ENCODE assay signal across 8 cellular contexts in genomic region chr17:44794699-44795413, GRCh38. TPM values are rescaled to one million over a fixed set of nuclear protein-coding genes. Genes with fewer than 3 reads are reported as not detected.
DNase-seq lines count a peak whose midpoint lies in the region; ATAC-seq and TF ChIP-seq lines count a peak whose summit lies in the region.

No MANE protein-coding gene starts in this region.

- TF ChIP-seq CTCF in fibroblast of the aortic adventitia (IDR thresholded peaks at IDR 0.05; ENCODE audit: insufficient read depth, low read length) (no peak), GM13976 (IDR thresholded peaks at IDR 0.05; ENCODE audit: borderline replicate concordance, control extremely low read depth, extremely low read depth, insufficient read depth, missing control alignments) (no peak)

- DNase-seq in GM03348 (ENCODE audit: low spot score) (peak; percentile 59), SIG-M5 treated with dmso at 0.1 percent for 504 hours (lab: John Stamatoyannopoulos, UW; ENCODE audit: unreplicated experiment) (peak; percentile 83), fibroblast of the aortic adventitia (ENCODE audit: low read depth) (peak; percentile 74), pulmonary artery endothelial cell (ENCODE audit: low read depth, low spot score) (peak; percentile 64), NCI-H1092 treated with DMSO at 0.1 percent for 48 hours (lab: John Stamatoyannopoulos, UW) (no peak), GM13976 (ENCODE audit: low spot score) (no peak)
- DNase-seq in stimulated activated CD4-positive, alpha-beta T cell treated with anti-CD3 and anti-CD28 coated beads, Interleukin-2, amount 100 ng/mL, for 24 hours = no peak

- ATAC-seq in HG02588 (IDR thresholded peaks at IDR 0.05; ENCODE audit: unreplicated experiment) = no peak

- in situ Hi-C loops in GM13976 (cut with MboI; ENCODE audit: low sequenced_read_pairs, unreplicated experiment) = no loop called here

- no peak overlapping the region for H3K4me3 ChIP-seq in fibroblast of the aortic adventitia (ENCODE audit: low read depth, low read length)

RNA-seq across cellular contexts. Expression of gene GJC1, which starts 35.2 kb away (rescaled TPM):
- total RNA-seq in fibroblast of the aortic adventitia (ENCODE audit: low replicate concordance) (4.5 and 21.1 TPM in 2 replicates), pulmonary artery endothelial cell (5.4 and 14.1 TPM in 2 replicates)

RNA-seq across cellular contexts. Expression of gene ADAM11, which starts 36.1 kb away (rescaled TPM):
- total RNA-seq in fibroblast of the aortic adventitia (ENCODE audit: low replicate concordance) (0.36 and 1.9 TPM in 2 replicates), pulmonary artery endothelial cell (0.07 and 0.25 TPM in 2 replicates)

RNA-seq across cellular contexts. Expression of gene HIGD1B, which starts 52.8 kb away (rescaled TPM):
- total RNA-seq in fibroblast of the aortic adventitia (ENCODE audit: low replicate concordance) (not detected in 2 replicates), pulmonary artery endothelial cell (not detected in 2 replicates)

Comparison
In these comparisons a context has a peak if more than half of its experiments do, and no peak if none do; other contexts are left out.
1. DNase-seq: peak in GM03348 (single experiment), SIG-M5 treated with dmso at 0.1 percent for 504 hours (single experiment), fibroblast of the aortic adventitia (single experiment) and pulmonary artery endothelial cell (single experiment); none in stimulated activated CD4-positive, alpha-beta T cell treated with anti-CD3 and anti-CD28 coated beads, Interleukin-2, amount 100 ng/mL, for 24 hours (0 of 2), NCI-H1092 treated with DMSO at 0.1 percent for 48 hours (single experiment) and GM13976 (single experiment).